In genomic region chr19:58554494-58555368, GRCh38 we compare ENCODE assay signal across 8 cellular contexts. TPM values are rescaled to one million over a fixed set of nuclear protein-coding genes. Genes with fewer than 3 reads are reported as not detected.
DNase-seq lines count a peak whose midpoint lies in the region; ATAC-seq and TF ChIP-seq lines count a peak whose summit lies in the region.

Gene CHMP2A, minus strand, starts transcription at chr19:58555105. Its CDS starts 893 bp downstream, at chr19:58554212.

- H3K4me3 ChIP-seq in breast epithelium, result peak within 1 kb of the TSS; percentile 62 to 97 (median 81)

- H3K9me3 ChIP-seq in breast epithelium, result no peaks in the 10 kb centered on the region

- peaks cover 6% of the 10 kb centered on the region for H3K36me3 ChIP-seq in breast epithelium

- no peak for TF ChIP-seq CTCF in breast epithelium (IDR thresholded peaks at IDR 0.05)

- DNase-seq in GM04503 (ENCODE audit: low read depth) (peak; percentile 67), breast epithelium (ENCODE audit: low spot score in 2 of 2) (peak; percentile 98 to 99), inferior parietal cortex (ENCODE audit: extremely low spot score) (peak; percentile 95), NOMO-1 treated with dmso at 0.1 percent for 144 hours (lab: John Stamatoyannopoulos, UW; ENCODE audit: unreplicated experiment) (no peak), NCI-H2029 treated with DMSO at 0.1 percent for 48 hours (lab: John Stamatoyannopoulos, UW) (no peak)
- peak; percentile 98 for DNase-seq in stimulated activated CD4-positive, alpha-beta T cell treated with anti-CD3 and anti-CD28 coated beads, Interleukin-12 subunit alpha, Interleukin-12 subunit beta, amount 100 ng/mL, for 4 hours

- no peaks in the 10 kb centered on the region for H3K27me3 ChIP-seq in breast epithelium

- peak within 1 kb of the TSS; percentile 99 to 100 for H3K27ac ChIP-seq in breast epithelium

- peaks cover 6 to 20% of the 10 kb centered on the region in 2 donors for H3K4me1 ChIP-seq in breast epithelium

- peak; percentile 88 for TF ChIP-seq POLR2A in breast epithelium (IDR thresholded peaks at IDR 0.05)

- peak; percentile 35 for ATAC-seq in HG02852 (IDR thresholded peaks at IDR 0.05; ENCODE audit: unreplicated experiment)

- intact Hi-C loops in T-helper 1 cell treated with Interleukin-12 subunit alpha and Interleukin-12 subunit beta and Interleukin-4 antibody, amounts not matched to agents 30 ng/mL and 1 ng/mL, for 36 hours (cut with micrococcal nuclease), result loop anchor here (1.0 kb wide), 5 partner anchors 10 to 173 kb away; partner anchors contain the start of genes TRIM28, ZBTB45, ZNF446 and ZNF837
- intact Hi-C loops in breast epithelium (cut with DNase I; ENCODE audit: low total_unique reads), result no loop called here

RNA-seq across cellular contexts. Expression of gene CHMP2A, which starts in this region (rescaled TPM):
- total RNA-seq in T-helper 1 cell treated with Interleukin-12 subunit alpha and Interleukin-12 subunit beta and Interleukin-4 antibody, amounts not matched to agents 30 ng/mL and 1 ng/mL, for 36 hours, result 130 and 139 TPM in 2 replicates
- total RNA-seq in breast epithelium, result 100 to 1,000 TPM in 1 of 3 donors, 10 to 100 TPM in 2; 74.6 to 157 (median 92.8) TPM

Comparison
In these comparisons a context has a peak if more than half of its experiments do, and no peak if none do; other contexts are left out.
1. DNase-seq: peak in GM04503 (single experiment), breast epithelium (2 of 2), inferior parietal cortex (single experiment) and stimulated activated CD4-positive, alpha-beta T cell treated with anti-CD3 and anti-CD28 coated beads, Interleukin-12 subunit alpha, Interleukin-12 subunit beta, amount 100 ng/mL, for 4 hours (single experiment); none in NOMO-1 treated with dmso at 0.1 percent for 144 hours (single experiment) and NCI-H2029 treated with DMSO at 0.1 percent for 48 hours (single experiment).